ENCODE assay signal across 17 cellular contexts in the genomic region with DNA sequence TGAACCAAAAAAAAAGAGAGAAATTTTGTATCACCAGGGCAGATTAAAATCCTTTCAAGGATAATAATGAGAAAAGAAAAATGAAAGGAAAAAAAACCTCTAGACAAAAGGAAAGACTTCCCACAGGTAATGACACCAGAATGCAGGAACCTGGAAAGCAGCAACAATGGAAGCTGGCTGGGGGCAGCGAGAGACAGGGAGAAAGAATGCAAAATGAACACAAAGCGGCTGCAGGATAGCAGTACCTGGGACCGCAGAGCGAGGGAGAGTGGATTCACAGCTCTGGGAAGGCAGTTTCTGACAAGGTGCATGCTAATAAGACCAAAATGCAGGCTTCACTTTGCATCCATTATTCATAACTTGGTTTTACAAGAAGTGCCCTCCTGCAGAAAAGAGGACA.
"Had no signal": no experiment of that assay in that cellular context is flagged by ENCODE, and none has a peak within 500 bp of the region (broad histone marks: within the 10 kb centered on the region; RNA-seq: fewer than 3 reads in every experiment).

No MANE protein-coding gene starts in this region.

- FAIRE-seq: islet of Langerhans, small intestine had no signal

- H2AFZ ChIP-seq: hepatocyte had no signal

- H3K79me2 ChIP-seq: hepatocyte had no signal

- H3K4me2 ChIP-seq: hepatocyte had no signal

- H3K4me3 ChIP-seq: coronary artery, hepatocyte, mucosa of descending colon, ovary had no signal

- H3K9me3 Mint-ChIP-seq: naive thymus-derived CD8-positive, alpha-beta T cell had no signal

- DNase-seq: effector CD4-positive, alpha-beta T cell; foreskin melanocyte; head of caudate nucleus; kidney glomerular epithelial cell; mucosa of descending colon; naive thymus-derived CD8-positive, alpha-beta T cell; nucleus accumbens; ovary; right cardiac atrium; small intestine; stimulated activated CD4-positive, alpha-beta T cell treated with anti-CD3 and anti-CD28 coated beads, Interleukin-2, amount 100 ng/mL, for 48 hours; stimulated activated naive CD4-positive, alpha-beta T cell treated with Interleukin-2 at 50 U/mL for 16 hours; trophoblast cell had no signal

- H3K36me3 Mint-ChIP-seq: naive thymus-derived CD8-positive, alpha-beta T cell had no signal

- H3K36me3 ChIP-seq: ovary had no signal

- H3K27me3 ChIP-seq: hepatocyte, ovary had no signal

- H3K9me3 ChIP-seq: mucosa of descending colon, ovary had no signal

- H3K4me3 Mint-ChIP-seq: naive thymus-derived CD8-positive, alpha-beta T cell had no signal

- H3K27ac Mint-ChIP-seq: naive thymus-derived CD8-positive, alpha-beta T cell; progenitor cell of endocrine pancreas had no signal

- H3K27ac ChIP-seq: coronary artery, hepatocyte, ovary had no signal

- H3K4me1 Mint-ChIP-seq: naive thymus-derived CD8-positive, alpha-beta T cell had no signal
